ENCODE assay signal across 8 cellular contexts in the genomic region with DNA sequence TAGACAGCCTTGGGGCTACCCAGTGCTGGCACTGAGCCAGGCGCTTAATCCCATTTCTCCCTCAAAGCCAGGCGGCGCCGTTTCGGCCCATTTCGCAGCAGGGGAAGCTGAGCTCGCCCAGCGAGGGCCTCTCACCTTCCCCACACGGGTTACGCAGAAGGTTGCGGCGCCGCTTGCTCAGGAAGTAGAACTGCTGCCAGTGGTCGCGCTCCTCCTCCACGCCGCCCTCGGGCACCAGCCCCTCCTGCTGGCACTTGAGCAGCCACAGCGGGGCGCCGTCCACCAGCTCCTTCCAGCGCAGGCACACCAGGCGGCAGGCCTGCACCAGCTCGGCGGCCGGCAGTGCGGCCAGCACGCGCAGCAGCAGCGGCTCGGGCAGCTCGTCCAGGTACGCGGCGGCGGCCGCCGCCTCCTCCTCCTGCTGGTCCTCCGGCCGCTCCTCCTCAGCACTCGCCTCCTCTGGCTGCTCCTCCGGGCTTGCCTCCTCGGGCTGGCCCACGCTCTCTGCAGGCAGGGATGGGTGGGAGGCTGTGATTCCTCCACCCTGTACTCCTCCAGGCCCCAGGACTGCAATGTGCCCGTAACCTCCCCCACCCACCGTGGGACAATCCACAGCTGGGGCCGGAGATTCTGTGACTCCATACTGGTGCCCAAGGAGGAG. TPM values are rescaled to one million over a fixed set of nuclear protein-coding genes. Genes with fewer than 3 reads are reported as not detected.
DNase-seq lines count a peak whose midpoint lies in the region; ATAC-seq, FAIRE-seq and TF ChIP-seq lines count a peak whose summit lies in the region.

No MANE protein-coding gene starts in this region.

- H3K36me3 ChIP-seq in HEK293 (ENCODE audit: control insufficient read depth in 2 of 2, insufficient read depth in 1 of 2, low read length in 2 of 2) (no peaks in the 10 kb centered on the region), testis (ENCODE audit: low read depth, missing control alignments) (no peaks in the 10 kb centered on the region)

- no peaks in the 10 kb centered on the region for H3K27me3 ChIP-seq in testis

- FAIRE-seq in frontal cortex (lab: Jason Lieb, UNC): no peak

- no peak overlapping the region; the same call in 1 of the 2 replicates for H3K27ac ChIP-seq in HEK293 (ENCODE audit: extremely low read depth, low read depth, low read length)
- peak overlapping the region in 1 of 2 donors; percentile 25 for H3K27ac ChIP-seq in testis
- H3K27ac ChIP-seq in RWPE1: no peak overlapping the region

- POLR2A ChIA-PET in HEK293 (lab: Yijun Ruan, JAX) (interaction anchor here (0.5 to 1.9 kb wide), 5 partner anchors 14 to 580 kb away, joined by 4 to 11 read pairs (median 6); partner anchors contain the start of gene FBXO6), RWPE1 (lab: Yijun Ruan, JAX; ENCODE audit: low non-redundant PET) (no interaction called here)

- H3K9me3 ChIP-seq in HEK293 (ENCODE audit: control insufficient read depth, insufficient read depth, low read depth, low read length): no peaks in the 10 kb centered on the region
- H3K9me3 ChIP-seq in testis: no peaks in the 10 kb centered on the region

- CTCF ChIA-PET in HEK293 (lab: Yijun Ruan, JAX) (interaction anchor here (0.5 to 3.0 kb wide), 20 partner anchors 9 to 1006 kb away, joined by 3 to 29 read pairs (median 4); partner anchors contain the start of gene FBXO6), RWPE1 (lab: Yijun Ruan, JAX) (interaction anchor here (0.6 kb wide), 1 partner anchor 10 kb away, joined by 3 read pairs; no protein-coding TSS in a partner anchor)

- peak overlapping the region; percentile 18 for H3K4me3 ChIP-seq in HEK293 (ENCODE audit: low read depth, low read length)
- H3K4me3 ChIP-seq in testis: peak overlapping the region; percentile 15 to 30

- WGBS in testis, 2 donors: 2 to 26% methylated on average over 10 to 44 of the region's 47 CpGs

- DNase-seq in AML-193 (lab: John Stamatoyannopoulos, UW): peak; percentile 30 to 50
- DNase-seq in RPMI7951 (ENCODE audit: low read depth): peak; percentile 44
- peak; percentile 69 for DNase-seq in activated T-helper 9 cell treated with anti-CD3 and anti-CD28 coated beads, Interleukin-2, amount 50 U/mL, for 16 hours (ENCODE audit: low read depth)
- peak; percentile 75 to 82 for DNase-seq in frontal cortex (ENCODE audit: low spot score in 2 of 2)
- no peak for DNase-seq in omental fat pad (ENCODE audit: low spot score)
- DNase-seq in testis: peak; percentile 84
- no peak for DNase-seq in RWPE1 (ENCODE audit: low spot score)

- no peak for TF ChIP-seq POLR2A in testis (IDR thresholded peaks at IDR 0.05)

- H3K4me1 ChIP-seq in HEK293 (ENCODE audit: control insufficient read depth, insufficient read depth, low read length) (no peaks in the 10 kb centered on the region), testis (peaks cover 36% of the 10 kb centered on the region)

- TF ChIP-seq CTCF in HEK293 (tag by site-specific recombination; IDR thresholded peaks at IDR 0.05) (peak; percentile 99), omental fat pad (IDR thresholded peaks at IDR 0.05) (peak in 1 of 3 donors; percentile 31), testis (IDR thresholded peaks at IDR 0.05) (peak; percentile 55 to 62 (median 57)), RWPE1 (conservative IDR thresholded peaks at IDR 0.05; ENCODE audit: low read depth) (no peak)

- intact Hi-C loops in testis (cut with DNase I; ENCODE audit: low total_unique reads): no loop called here

- ATAC-seq in omental fat pad (ENCODE audit: low FRiP score): peak; percentile 24

TF ChIP-seq in HEK293, 187 proteins besides CTCF, POLR2A, EP300 and RAD21 (continues in another document):
- TF ChIP-seq ZNF221 (tag by site-specific recombination; IDR thresholded peaks at IDR 0.05; ENCODE audit: borderline replicate concordance) (no peak), ZNF501 (tag by site-specific recombination; IDR thresholded peaks at IDR 0.05) (0 out of 2 replicates have a peak, but pooled peaks have one; percentile 62), ZNF514 (tag by site-specific recombination; IDR thresholded peaks at IDR 0.05) (no peak), ZNF624 (tag by site-specific recombination; IDR thresholded peaks at IDR 0.05) (0 out of 2 replicates have a peak, but pooled peaks have one; percentile 8), TCF7L2 (IDR thresholded peaks at IDR 0.05; ENCODE audit: borderline replicate concordance, low read depth, low read length) (no peak), MZF1 (tag by site-specific recombination; IDR thresholded peaks at IDR 0.05; ENCODE audit: borderline replicate concordance) (0 out of 2 replicates have a peak, but pooled peaks have one; percentile 42), SCRT2 (tag by site-specific recombination; IDR thresholded peaks at IDR 0.05) (peak; percentile 24; the same call in 1 of the 2 replicates), ZNF544 (tag by site-specific recombination; IDR thresholded peaks at IDR 0.05) (no peak), ZNF658 (tag by site-specific recombination; IDR thresholded peaks at IDR 0.05) (no peak), ZNF394 (tag by site-specific recombination; IDR thresholded peaks at IDR 0.05; ENCODE audit: borderline replicate concordance) (peak; percentile 42; the same call in 1 of the 2 replicates), ZNF747 (tag by site-specific recombination; IDR thresholded peaks at IDR 0.05) (no peak)
- TF ChIP-seq, protein P1, sequence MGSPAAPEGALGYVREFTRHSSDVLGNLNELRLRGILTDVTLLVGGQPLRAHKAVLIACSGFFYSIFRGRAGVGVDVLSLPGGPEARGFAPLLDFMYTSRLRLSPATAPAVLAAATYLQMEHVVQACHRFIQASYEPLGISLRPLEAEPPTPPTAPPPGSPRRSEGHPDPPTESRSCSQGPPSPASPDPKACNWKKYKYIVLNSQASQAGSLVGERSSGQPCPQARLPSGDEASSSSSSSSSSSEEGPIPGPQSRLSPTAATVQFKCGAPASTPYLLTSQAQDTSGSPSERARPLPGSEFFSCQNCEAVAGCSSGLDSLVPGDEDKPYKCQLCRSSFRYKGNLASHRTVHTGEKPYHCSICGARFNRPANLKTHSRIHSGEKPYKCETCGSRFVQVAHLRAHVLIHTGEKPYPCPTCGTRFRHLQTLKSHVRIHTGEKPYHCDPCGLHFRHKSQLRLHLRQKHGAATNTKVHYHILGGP (tag by site-specific recombination; IDR thresholded peaks at IDR 0.05): no peak
- TF ChIP-seq, protein P2, sequence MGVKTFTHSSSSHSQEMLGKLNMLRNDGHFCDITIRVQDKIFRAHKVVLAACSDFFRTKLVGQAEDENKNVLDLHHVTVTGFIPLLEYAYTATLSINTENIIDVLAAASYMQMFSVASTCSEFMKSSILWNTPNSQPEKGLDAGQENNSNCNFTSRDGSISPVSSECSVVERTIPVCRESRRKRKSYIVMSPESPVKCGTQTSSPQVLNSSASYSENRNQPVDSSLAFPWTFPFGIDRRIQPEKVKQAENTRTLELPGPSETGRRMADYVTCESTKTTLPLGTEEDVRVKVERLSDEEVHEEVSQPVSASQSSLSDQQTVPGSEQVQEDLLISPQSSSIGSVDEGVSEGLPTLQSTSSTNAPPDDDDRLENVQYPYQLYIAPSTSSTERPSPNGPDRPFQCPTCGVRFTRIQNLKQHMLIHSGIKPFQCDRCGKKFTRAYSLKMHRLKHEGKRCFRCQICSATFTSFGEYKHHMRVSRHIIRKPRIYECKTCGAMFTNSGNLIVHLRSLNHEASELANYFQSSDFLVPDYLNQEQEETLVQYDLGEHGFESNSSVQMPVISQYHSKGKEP (tag by site-specific recombination; IDR thresholded peaks at IDR 0.05): peak; percentile 67
- TF ChIP-seq, protein P3, sequence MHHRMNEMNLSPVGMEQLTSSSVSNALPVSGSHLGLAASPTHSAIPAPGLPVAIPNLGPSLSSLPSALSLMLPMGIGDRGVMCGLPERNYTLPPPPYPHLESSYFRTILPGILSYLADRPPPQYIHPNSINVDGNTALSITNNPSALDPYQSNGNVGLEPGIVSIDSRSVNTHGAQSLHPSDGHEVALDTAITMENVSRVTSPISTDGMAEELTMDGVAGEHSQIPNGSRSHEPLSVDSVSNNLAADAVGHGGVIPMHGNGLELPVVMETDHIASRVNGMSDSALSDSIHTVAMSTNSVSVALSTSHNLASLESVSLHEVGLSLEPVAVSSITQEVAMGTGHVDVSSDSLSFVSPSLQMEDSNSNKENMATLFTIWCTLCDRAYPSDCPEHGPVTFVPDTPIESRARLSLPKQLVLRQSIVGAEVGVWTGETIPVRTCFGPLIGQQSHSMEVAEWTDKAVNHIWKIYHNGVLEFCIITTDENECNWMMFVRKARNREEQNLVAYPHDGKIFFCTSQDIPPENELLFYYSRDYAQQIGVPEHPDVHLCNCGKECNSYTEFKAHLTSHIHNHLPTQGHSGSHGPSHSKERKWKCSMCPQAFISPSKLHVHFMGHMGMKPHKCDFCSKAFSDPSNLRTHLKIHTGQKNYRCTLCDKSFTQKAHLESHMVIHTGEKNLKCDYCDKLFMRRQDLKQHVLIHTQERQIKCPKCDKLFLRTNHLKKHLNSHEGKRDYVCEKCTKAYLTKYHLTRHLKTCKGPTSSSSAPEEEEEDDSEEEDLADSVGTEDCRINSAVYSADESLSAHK (tag by site-specific recombination; IDR thresholded peaks at IDR 0.05): peak; percentile 74

RNA-seq across cellular contexts. Expression of gene FBXO2, which starts 3.8 kb away (rescaled TPM):
- 0.10 and 0.36 TPM in 2 replicates for total RNA-seq in RPMI7951 (2014; rRNA removed; shearing (Covaris generic))
- total RNA-seq in frontal cortex (6.1 TPM), omental fat pad (10 to 100 TPM in 1 of 4 donors, 1 to 10 TPM in 3; 1.1 to 24.3 (median 8.3) TPM), testis (10 to 100 TPM; 11.3 to 17.3 TPM)
- 19.0 TPM for polyA plus RNA-seq in testis (ENCODE audit: insufficient read depth, low read depth, low replicate concordance)

RNA-seq across cellular contexts. Expression of gene FBXO44, which starts 4.2 kb away (rescaled TPM):
- 4.7 and 6.7 TPM in 2 replicates for total RNA-seq in RPMI7951 (2014; rRNA removed; shearing (Covaris generic))
- total RNA-seq in frontal cortex: 33.0 TPM
- 10 to 100 TPM in 1 of 4 donors, 1 to 10 TPM in 3; 5.8 to 13.3 (median 9.6) TPM for total RNA-seq in omental fat pad
- 10 to 100 TPM; 28.0 to 31.3 TPM for total RNA-seq in testis
- 36.4 TPM for polyA plus RNA-seq in testis (ENCODE audit: insufficient read depth, low read depth, low replicate concordance)

RNA-seq across cellular contexts. Expression of gene FBXO6, which starts 13.5 kb away (rescaled TPM):
- total RNA-seq in RPMI7951 (2014; rRNA removed; shearing (Covaris generic)): 2.3 and 2.9 TPM in 2 replicates
- total RNA-seq in frontal cortex (5.3 TPM), omental fat pad (10 to 100 TPM in 3 of 4 donors, 1 to 10 TPM in 1; 5.9 to 16.3 (median 11.0) TPM), testis (10 to 100 TPM in 1 of 2 donors, 1 to 10 TPM in 1; 7.8 to 17.3 TPM)
- 15.8 TPM for polyA plus RNA-seq in testis (ENCODE audit: insufficient read depth, low read depth, low replicate concordance)

RNA-seq across cellular contexts. Expression of gene MAD2L2, which starts 30.5 kb away (rescaled TPM):
- 143 and 155 TPM in 2 replicates for total RNA-seq in RPMI7951 (2014; rRNA removed; shearing (Covaris generic))
- total RNA-seq in frontal cortex: 54.2 TPM
- total RNA-seq in omental fat pad: 10 to 100 TPM; 20.2 to 41.3 (median 35.7) TPM
- total RNA-seq in testis: 100 to 1,000 TPM; 115 to 116 TPM
- polyA plus RNA-seq in testis (ENCODE audit: insufficient read depth, low read depth, low replicate concordance): 77.0 TPM

RNA-seq across cellular contexts. Expression of gene DRAXIN, which starts 41.0 kb away (rescaled TPM):
- under 0.01 and 0.10 TPM in 2 replicates for total RNA-seq in RPMI7951 (2014; rRNA removed; shearing (Covaris generic))
- 137 TPM for total RNA-seq in frontal cortex
- not detected for total RNA-seq in omental fat pad
- under 1 TPM; 0.79 to 0.93 TPM for total RNA-seq in testis
- polyA plus RNA-seq in testis (ENCODE audit: insufficient read depth, low read depth, low replicate concordance): 0.53 TPM

Comparison
In these comparisons a context has a peak if more than half of its experiments do, and no peak if none do; other contexts are left out.
1. DNase-seq: peak in AML-193 (2 of 2), RPMI7951 (single experiment), activated T-helper 9 cell treated with anti-CD3 and anti-CD28 coated beads, Interleukin-2, amount 50 U/mL, for 16 hours (single experiment), frontal cortex (2 of 2) and testis (single experiment); none in omental fat pad (single experiment) and RWPE1 (single experiment).